Comparison of ENCODE assay signal across 1 cellular context in the genomic region with DNA sequence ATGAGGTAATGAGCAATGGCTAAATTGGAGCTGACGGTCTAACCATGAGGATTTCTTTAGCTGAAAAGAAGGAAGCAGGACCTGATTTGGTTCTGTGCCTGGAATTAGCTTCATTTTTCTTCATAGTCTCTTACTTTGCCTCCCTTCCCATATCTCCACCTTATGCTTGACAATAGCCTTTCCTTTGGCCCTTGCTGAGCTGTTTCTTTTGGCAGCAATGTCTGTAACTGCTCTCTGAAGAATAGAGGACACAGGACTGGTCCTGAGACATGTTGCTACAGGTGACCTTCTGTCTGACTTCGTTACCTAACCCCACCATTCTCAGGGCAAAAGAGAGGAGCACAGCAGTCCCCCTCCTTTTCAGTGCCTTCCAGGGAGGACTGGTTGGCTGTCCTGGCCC.
TF ChIP-seq lines count a peak whose summit lies in the region.

No MANE protein-coding gene starts in this region.

TF ChIP-seq in endothelial cell of umbilical vein, 7 proteins besides CTCF, POLR2A, EP300 and RAD21:
- no peak for TF ChIP-seq POLR2AphosphoS5 (IDR thresholded peaks at IDR 0.05; ENCODE audit: insufficient read depth, low read depth, low read length)
- TF ChIP-seq FOS (IDR thresholded peaks at IDR 0.05; ENCODE audit: borderline replicate concordance, insufficient read depth, low read length), result no peak
